ENCODE assay signal across 29 cellular contexts in genomic region chr5:179298181-179298993, GRCh38. TPM values are rescaled to one million over a fixed set of nuclear protein-coding genes. Genes with fewer than 3 reads are reported as not detected.
DNase-seq lines count a peak whose midpoint lies in the region; ATAC-seq, FAIRE-seq and TF ChIP-seq lines count a peak whose summit lies in the region.
"Had no signal": no experiment of that assay in that cellular context is flagged by ENCODE, and none has a peak within 500 bp of the region (broad histone marks: within the 10 kb centered on the region; RNA-seq: fewer than 3 reads in every experiment).

No MANE protein-coding gene starts in this region.

- H3K27me3 ChIP-seq in HepG2 (ENCODE audit: control insufficient read depth in 1 of 2, insufficient read depth in 2 of 2, low read length in 2 of 2) (peaks cover 0 to 34% of the 10 kb centered on the region in 2 experiments; a peak in 4 of 5 replicates), brain microvascular endothelial cell (replicated peaks) (no peaks in the 10 kb centered on the region)

- no peak for TF ChIP-seq EP300 in HepG2 (IDR thresholded peaks at IDR 0.05; ENCODE audit: low read depth in 2 of 2, low read length in 2 of 2)
- TF ChIP-seq EP300 in HepG2 (CRISPR knock-in tag; IDR thresholded peaks at IDR 0.05; ENCODE audit: borderline replicate concordance) = no peak

- in situ Hi-C loops in HepG2 (cut with HindIII; ENCODE audit: extremely low pct_ligation_motif_present, low pct_unique_long_range_greater_than_20kb) = no loop called here
- in situ Hi-C loops in brain microvascular endothelial cell (cut with HindIII; ENCODE audit: low pct_ligation_motif_present, low sequenced_read_pairs) = no loop called here

- CTCF ChIA-PET in HepG2 (lab: Yijun Ruan, JAX; ENCODE audit: low intra/inter-chr PET ratio, low total read pairs) = no interaction called here

- H3K27ac Mint-ChIP-seq in natural killer cell treated with Interleukin-12 subunit alpha and Interleukin-12 subunit beta and Interleukin-15 and Interleukin-18, amount 100 ng/mL, for 72 hours = no peak overlapping the region
- no peak overlapping the region for H3K27ac Mint-ChIP-seq in natural killer cell
- H3K27ac Mint-ChIP-seq: CD4-positive, alpha-beta memory T cell had no signal

- no peaks in the 10 kb centered on the region for H3K36me3 Mint-ChIP-seq in natural killer cell treated with Interleukin-12 subunit alpha and Interleukin-12 subunit beta and Interleukin-15 and Interleukin-18, amount 100 ng/mL, for 72 hours
- no peaks in the 10 kb centered on the region for H3K36me3 Mint-ChIP-seq in natural killer cell
- H3K36me3 Mint-ChIP-seq: CD4-positive, alpha-beta memory T cell had no signal

- POLR2A ChIA-PET in HepG2 (lab: Yijun Ruan, JAX) = no interaction called here

- DNase-seq in natural killer cell treated with Interleukin-12 subunit alpha and Interleukin-12 subunit beta and Interleukin-15 and Interleukin-18, amount 100 ng/mL, for 72 hours (ENCODE audit: low spot score) = peak; percentile 31
- DNase-seq in natural killer cell (no peak), HepG2 (ENCODE audit: low spot score) (no peak), posterior vena cava (ENCODE audit: low spot score) (peak; percentile 61), brain microvascular endothelial cell (no peak), coronary artery (ENCODE audit: low spot score) (no peak)
- DNase-seq: C1 segment of cervical spinal cord; CD4-positive, alpha-beta memory T cell; COR-L47; DMS53; KBM-7; MV-4-11; NCI-H1105; NCI-H1436 treated with DMSO at 0.1 percent for 48 hours; NCI-H1930; NCI-H2107; NCI-H524; NCI-H748 treated with DMSO at 0.1 percent for 48 hours; NK-92 treated with Interleukin-12 subunit alpha and Interleukin-12 subunit beta, amount 100 ng/mL, for 24 hours; PC-9; RPMI8226; SIG-M5; SK-N-SH; SW 1271 had no signal

- H3K9me3 Mint-ChIP-seq in natural killer cell treated with Interleukin-12 subunit alpha and Interleukin-12 subunit beta and Interleukin-15 and Interleukin-18, amount 100 ng/mL, for 72 hours = no peaks in the 10 kb centered on the region
- H3K9me3 Mint-ChIP-seq in natural killer cell = no peaks in the 10 kb centered on the region

- H3K4me1 ChIP-seq in HepG2 (ENCODE audit: insufficient read depth, low read length) = no peaks in the 10 kb centered on the region

- WGBS in HepG2 (ENCODE audit: low lambda C conversion rate) = 27% methylated on average over 12 of the region's 14 CpGs

- no peak overlapping the region for H3K4me3 ChIP-seq in HepG2 (replicated peaks in 1 of 3; ENCODE audit: insufficient read depth in 1 of 3, low read depth in 2 of 3, low read length in 3 of 3)
- H3K4me3 ChIP-seq in brain microvascular endothelial cell (ENCODE audit: low read depth, low read length) = no peak overlapping the region
- H3K4me3 ChIP-seq in coronary artery = no peak overlapping the region
- H3K4me3 ChIP-seq: PC-9 had no signal

- no peaks in the 10 kb centered on the region for H3K9me3 ChIP-seq in HepG2 (ENCODE audit: low read length)
- H3K9me3 ChIP-seq: SK-N-SH had no signal

- no peak overlapping the region for H3K4me2 ChIP-seq in HepG2 (ENCODE audit: low read depth, low read length)
- H3K4me2 ChIP-seq: PC-9, SK-N-SH had no signal

- no peak overlapping the region for H3K4me3 Mint-ChIP-seq in natural killer cell treated with Interleukin-12 subunit alpha and Interleukin-12 subunit beta and Interleukin-15 and Interleukin-18, amount 100 ng/mL, for 72 hours
- no peak overlapping the region for H3K4me3 Mint-ChIP-seq in natural killer cell
- H3K4me3 Mint-ChIP-seq: CD4-positive, alpha-beta memory T cell had no signal

- no peaks in the 10 kb centered on the region for H4K20me1 ChIP-seq in HepG2 (ENCODE audit: insufficient read depth, low read length)

- no peak overlapping the region for H2AFZ ChIP-seq in HepG2 (ENCODE audit: low read length)
- H2AFZ ChIP-seq: PC-9 had no signal

- H3K27ac ChIP-seq in HepG2 (ENCODE audit: extremely low read length, insufficient read depth, low read length) (no peak overlapping the region), brain microvascular endothelial cell (no peak overlapping the region), coronary artery (no peak overlapping the region)
- H3K27ac ChIP-seq: HL-60, PC-9 had no signal

- no peaks in the 10 kb centered on the region for H3K4me1 Mint-ChIP-seq in natural killer cell treated with Interleukin-12 subunit alpha and Interleukin-12 subunit beta and Interleukin-15 and Interleukin-18, amount 100 ng/mL, for 72 hours (ENCODE audit: low read depth in 2 of 2)
- H3K4me1 Mint-ChIP-seq in natural killer cell = no peaks in the 10 kb centered on the region
- H3K4me1 Mint-ChIP-seq: CD4-positive, alpha-beta memory T cell had no signal

- peaks cover 0 to 4% of the 10 kb centered on the region in 2 donors for H3K27me3 Mint-ChIP-seq in natural killer cell treated with Interleukin-12 subunit alpha and Interleukin-12 subunit beta and Interleukin-15 and Interleukin-18, amount 100 ng/mL, for 72 hours
- H3K27me3 Mint-ChIP-seq in natural killer cell (ENCODE audit: low read depth in 2 of 2) = no peaks in the 10 kb centered on the region

- H3K9ac ChIP-seq in HepG2 (ENCODE audit: insufficient read depth, low read depth, low read length) = no peak overlapping the region
- H3K9ac ChIP-seq: SK-N-SH had no signal

- H3K36me3 ChIP-seq in HepG2 (replicated peaks in 1 of 2; ENCODE audit: control insufficient read depth in 1 of 2, insufficient read depth in 2 of 2, low read length in 2 of 2) (no peaks in the 10 kb centered on the region; a peak in 1 of 5 replicates), brain microvascular endothelial cell (replicated peaks) (no peaks in the 10 kb centered on the region)

- TF ChIP-seq CTCF in natural killer cell (IDR thresholded peaks at IDR 0.05) (no peak), HepG2 (CRISPR knock-in tag; IDR thresholded peaks at IDR 0.05) (no peak), brain microvascular endothelial cell (IDR thresholded peaks at IDR 0.05; ENCODE audit: low read depth, low read length, missing control alignments) (no peak), coronary artery (IDR thresholded peaks at IDR 0.05) (no peak)

- TF ChIP-seq POLR2A in HepG2 (IDR thresholded peaks at IDR 0.05; ENCODE audit: insufficient read depth in 1 of 2, low read depth in 2 of 2, low read length in 2 of 2) = no peak

- no TSS peak for BruUV-seq in HepG2 (replicated peaks; lab: Mats Ljungman, UMichigan)

- no peak for ATAC-seq in natural killer cell treated with Interleukin-12 subunit alpha and Interleukin-12 subunit beta and Interleukin-15 and Interleukin-18, amount 100 ng/mL, for 72 hours
- ATAC-seq in natural killer cell (no peak), HepG2 (no peak), HG03280 (IDR thresholded peaks at IDR 0.05; ENCODE audit: unreplicated experiment) (no peak)
- ATAC-seq: HCT116 had no signal

- H3K79me2 ChIP-seq in HepG2 (ENCODE audit: insufficient read depth, low read length) = no peaks in the 10 kb centered on the region

- no peak for TF ChIP-seq RAD21 in HepG2 (CRISPR knock-in tag; IDR thresholded peaks at IDR 0.05)

- FAIRE-seq in HepG2 (lab: Jason Lieb, UNC) = no peak

- intact Hi-C loops in natural killer cell (cut with micrococcal nuclease) (no loop called here), HepG2 (cut with micrococcal nuclease; ENCODE audit: unreplicated experiment) (no loop called here), posterior vena cava (cut with DNase I) (no loop called here)

TF ChIP-seq in HepG2, 621 proteins besides CTCF, POLR2A, EP300 and RAD21:
- no peak for TF ChIP-seq STAT5B (CRISPR knock-in tag; IDR thresholded peaks at IDR 0.05)
- TF ChIP-seq ZNF264 (CRISPR knock-in tag; IDR thresholded peaks at IDR 0.05) = peak; percentile 63; the same call in 1 of the 2 replicates
- TF ChIP-seq MAFK (conservative IDR thresholded peaks at IDR 0.05 in 1 of 2, IDR thresholded peaks at IDR 0.05 in 1 of 2; ENCODE audit: low read length in 2 of 2) = peak; percentile 52 to 72; a peak in 3 of 4 replicates
- TF ChIP-seq MAFF (IDR thresholded peaks at IDR 0.05; ENCODE audit: low read depth, low read length) = peak; percentile 52; the same call in 1 of the 2 replicates
- TF ChIP-seq, protein P1, sequence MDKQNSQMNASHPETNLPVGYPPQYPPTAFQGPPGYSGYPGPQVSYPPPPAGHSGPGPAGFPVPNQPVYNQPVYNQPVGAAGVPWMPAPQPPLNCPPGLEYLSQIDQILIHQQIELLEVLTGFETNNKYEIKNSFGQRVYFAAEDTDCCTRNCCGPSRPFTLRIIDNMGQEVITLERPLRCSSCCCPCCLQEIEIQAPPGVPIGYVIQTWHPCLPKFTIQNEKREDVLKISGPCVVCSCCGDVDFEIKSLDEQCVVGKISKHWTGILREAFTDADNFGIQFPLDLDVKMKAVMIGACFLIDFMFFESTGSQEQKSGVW (CRISPR knock-in tag; IDR thresholded peaks at IDR 0.05; ENCODE audit: borderline replicate concordance) = no peak

RNA-seq across cellular contexts. Expression of gene ADAMTS2, which starts 46.9 kb away (rescaled TPM):
- total RNA-seq in natural killer cell treated with Interleukin-12 subunit alpha and Interleukin-12 subunit beta and Interleukin-15 and Interleukin-18, amount 100 ng/mL, for 72 hours = not detected
- total RNA-seq in natural killer cell = under 1 TPM in 1 of 3 donors, not detected in 2; 0.28 TPM
- total RNA-seq in HepG2 (2016; rRNA removed; fragmentation: Illumina TruSeq; extraction: Trizol) = 0.18 and 0.24 TPM in 2 replicates
- 0.09 and 0.10 TPM in 2 replicates for total RNA-seq in HepG2 (2016; cell fraction: cytosol; rRNA removed; fragmentation: Illumina TruSeq; extraction: Trizol; ENCODE audit: low read depth)
- 0.15 and 0.17 TPM in 2 replicates for total RNA-seq in HepG2 (2016; cell fraction: insoluble cytoplasmic fraction; rRNA removed; fragmentation: Illumina TruSeq; extraction: Trizol)
- total RNA-seq in HepG2 (2016; cell fraction: membrane; rRNA removed; fragmentation: Illumina TruSeq; extraction: Trizol) = 0.25 and 0.38 TPM in 2 replicates
- 0.25 and 0.59 TPM in 2 replicates for total RNA-seq in HepG2 (2016; cell fraction: nucleus; rRNA removed; fragmentation: Illumina TruSeq; extraction: Trizol)
- 3.5 and 3.6 TPM in 2 replicates for polyA plus RNA-seq in HepG2 (2011; rRNA removed)
- 2.4 and 4.9 TPM in 2 replicates for polyA plus RNA-seq in HepG2 (2011; cell fraction: cytosol; rRNA removed)
- polyA plus RNA-seq in HepG2 (2011; cell fraction: nucleus; rRNA removed) = 5.3 and 5.6 TPM in 2 replicates
- 2.3 and 2.4 TPM in 2 replicates for polyA plus RNA-seq in HepG2 (2012)
- 0.26 and 0.29 TPM in 2 replicates for polyA plus RNA-seq in HepG2 (2016; cell fraction: cytosol; fragmentation: Illumina TruSeq; extraction: Trizol; ENCODE audit: low read depth)
- polyA plus RNA-seq in HepG2 (2016; cell fraction: insoluble cytoplasmic fraction; fragmentation: Illumina TruSeq; extraction: Trizol; ENCODE audit: low read depth) = 0.36 and 0.41 TPM in 2 replicates
- polyA plus RNA-seq in HepG2 (2016; cell fraction: membrane; fragmentation: Illumina TruSeq; extraction: Trizol; ENCODE audit: low read depth) = 0.58 and 0.62 TPM in 2 replicates
- polyA plus RNA-seq in HepG2 (2016; cell fraction: nucleus; fragmentation: Illumina TruSeq; extraction: Trizol; ENCODE audit: insufficient read depth, low read depth) = 0.59 and 1.2 TPM in 2 replicates
- 4.6 TPM in 1 of 2 replicates, not detected in the other for polyA minus RNA-seq in HepG2 (2011; rRNA and poly(A)+ RNA removed; ENCODE audit: low replicate concordance)
- 0.99 and 1.4 TPM in 2 replicates for polyA minus RNA-seq in HepG2 (2011; cell fraction: cytosol; rRNA and poly(A)+ RNA removed)
- polyA minus RNA-seq in HepG2 (2011; cell fraction: nucleus; rRNA and poly(A)+ RNA removed) = 0.90 and 1.7 TPM in 2 replicates
- 10 to 100 TPM; 27.1 to 62.0 TPM for total RNA-seq in posterior vena cava
- total RNA-seq: CD4-positive, alpha-beta memory T cell; G401; MCF 10A; PC-9 had no signal

Comparison
In these comparisons a context has a peak if more than half of its experiments do, and no peak if none do; other contexts are left out.
1. DNase-seq: peak in natural killer cell treated with Interleukin-12 subunit alpha and Interleukin-12 subunit beta and Interleukin-15 and Interleukin-18, amount 100 ng/mL, for 72 hours (single experiment) and posterior vena cava (single experiment); none in natural killer cell (single experiment), HepG2 (single experiment), brain microvascular endothelial cell (single experiment) and coronary artery (single experiment).
2. RNA of gene ADAMTS2, which starts 46.9 kb away (total RNA-seq): 27.1 to 62.0 TPM in posterior vena cava; 0.09 to 0.59 TPM in HepG2, not detected in natural killer cell treated with Interleukin-12 subunit alpha and Interleukin-12 subunit beta and Interleukin-15 and Interleukin-18, amount 100 ng/mL, for 72 hours and 0.28 TPM in natural killer cell; every median in the first group is over 10 times any median in the second.